Comparison of ENCODE assay signal across 8 cellular contexts in the genomic region with DNA sequence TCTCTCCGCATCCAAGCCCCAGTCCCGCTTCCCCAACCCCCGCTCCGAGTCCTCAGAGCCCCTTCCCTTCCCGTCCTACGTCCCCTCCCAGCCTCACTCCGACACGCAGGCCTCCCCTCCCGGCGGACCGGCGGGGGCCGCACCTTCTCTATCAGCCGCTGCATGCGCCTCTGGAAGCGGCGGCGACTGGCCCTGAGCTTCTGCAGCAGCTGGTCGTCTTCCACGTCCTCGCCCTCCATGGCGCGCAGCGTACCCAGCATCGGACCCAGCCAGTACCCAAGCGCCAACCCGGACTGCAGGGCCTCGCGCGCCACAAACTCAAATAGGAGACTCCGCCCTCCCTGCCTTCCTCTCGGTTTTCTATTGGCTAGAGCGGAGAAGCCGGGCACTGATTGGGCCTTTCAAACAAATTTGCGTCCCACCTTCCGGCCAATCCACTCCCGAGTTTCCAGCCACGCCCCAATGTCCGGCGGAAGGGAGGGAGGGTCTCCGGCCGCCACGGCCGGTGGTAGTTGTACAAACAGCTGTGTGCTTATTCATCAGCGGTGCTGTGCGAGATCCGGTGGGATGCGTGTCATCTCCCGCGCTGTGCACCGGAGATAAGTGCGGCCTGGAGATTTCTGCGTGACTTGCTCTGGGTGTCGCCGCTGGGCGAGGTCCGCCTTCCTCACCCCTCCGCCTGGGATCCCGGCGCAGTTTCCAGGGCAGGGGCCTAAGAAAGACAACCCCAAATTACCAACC.
A peak's percentile ranks its signal among the peaks of the same experiment; 100 is the strongest.
DNase-seq lines count a peak whose midpoint lies in the region; ATAC-seq, FAIRE-seq and TF ChIP-seq lines count a peak whose summit lies in the region.

A gene with protein sequence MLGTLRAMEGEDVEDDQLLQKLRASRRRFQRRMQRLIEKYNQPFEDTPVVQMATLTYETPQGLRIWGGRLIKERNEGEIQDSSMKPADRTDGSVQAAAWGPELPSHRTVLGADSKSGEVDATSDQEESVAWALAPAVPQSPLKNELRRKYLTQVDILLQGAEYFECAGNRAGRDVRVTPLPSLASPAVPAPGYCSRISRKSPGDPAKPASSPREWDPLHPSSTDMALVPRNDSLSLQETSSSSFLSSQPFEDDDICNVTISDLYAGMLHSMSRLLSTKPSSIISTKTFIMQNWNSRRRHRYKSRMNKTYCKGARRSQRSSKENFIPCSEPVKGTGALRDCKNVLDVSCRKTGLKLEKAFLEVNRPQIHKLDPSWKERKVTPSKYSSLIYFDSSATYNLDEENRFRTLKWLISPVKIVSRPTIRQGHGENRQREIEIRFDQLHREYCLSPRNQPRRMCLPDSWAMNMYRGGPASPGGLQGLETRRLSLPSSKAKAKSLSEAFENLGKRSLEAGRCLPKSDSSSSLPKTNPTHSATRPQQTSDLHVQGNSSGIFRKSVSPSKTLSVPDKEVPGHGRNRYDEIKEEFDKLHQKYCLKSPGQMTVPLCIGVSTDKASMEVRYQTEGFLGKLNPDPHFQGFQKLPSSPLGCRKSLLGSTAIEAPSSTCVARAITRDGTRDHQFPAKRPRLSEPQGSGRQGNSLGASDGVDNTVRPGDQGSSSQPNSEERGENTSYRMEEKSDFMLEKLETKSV (minus strand): TSS at position 295 of the 741 bp plus-strand sequence. CDS start 35 bp downstream, at position 260.

- TF ChIP-seq CTCF in RWPE1 (conservative IDR thresholded peaks at IDR 0.05; ENCODE audit: low read depth) (no peak), nephron (IDR thresholded peaks at IDR 0.05; ENCODE audit: unreplicated experiment in 3 of 3) (no peak)

- H3K36me3 Mint-ChIP-seq in nephron (ENCODE audit: low read depth), result peaks cover 12% of the 10 kb centered on the region

- TF ChIP-seq POLR2A in H54 (IDR thresholded peaks at IDR 0.05; ENCODE audit: low read depth, low read length), result peak; percentile 76

- DNase-seq in ELF-1 (ENCODE audit: low read depth, low spot score), result peak; percentile 98
- peak; percentile 94 for DNase-seq in H54 (ENCODE audit: insufficient read length, low spot score)
- peak; percentile 97 for DNase-seq in LoVo (ENCODE audit: low spot score)
- peak; percentile 100 for DNase-seq in RWPE1 (ENCODE audit: low spot score)
- DNase-seq in activated T-helper 1 cell treated with anti-CD3 and anti-CD28 coated beads, Interleukin-2, amount 50 U/mL, for 16 hours (ENCODE audit: low read depth in 1 of 2, low spot score in 1 of 2), result peak; percentile 77 to 83
- peak; percentile 94 for DNase-seq in fibroblast of peridontal ligament (ENCODE audit: extremely low read depth)
- peak; percentile 92 for DNase-seq in stimulated activated naive CD8-positive, alpha-beta T cell treated with anti-CD3 and anti-CD28 coated beads, Interleukin-15, Interleukin-2, amounts not matched to agents 100 U/mL and 50 U/mL, for 24 hours

- H3K4me3 Mint-ChIP-seq in nephron, result peak within 1 kb of the TSS; percentile 90 to 93 (median 91)

- H3K4me1 Mint-ChIP-seq in nephron, result peaks cover 26% of the 10 kb centered on the region

- no peaks in the 10 kb centered on the region for H3K27me3 Mint-ChIP-seq in nephron (ENCODE audit: low read depth)

- H3K9me3 Mint-ChIP-seq in nephron, result no peaks in the 10 kb centered on the region

- H3K27ac ChIP-seq in RWPE1, result peak within 1 kb of the TSS; percentile 84

- H3K27ac Mint-ChIP-seq in nephron, result peak within 1 kb of the TSS; percentile 86 to 97 (median 93)

- FAIRE-seq in H54 (lab: Jason Lieb, UNC), result peak; percentile 88

- CTCF ChIA-PET in RWPE1 (lab: Yijun Ruan, JAX), result interaction anchor here (0.6 kb wide), 2 partner anchors 406 to 690 kb away, joined by 3 to 4 read pairs; no protein-coding TSS in a partner anchor

- POLR2A ChIA-PET in RWPE1 (lab: Yijun Ruan, JAX; ENCODE audit: low non-redundant PET), result no interaction called here

- ATAC-seq in stimulated activated naive CD8-positive, alpha-beta T cell treated with anti-CD3 and anti-CD28 coated beads, Interleukin-15, Interleukin-2, amounts not matched to agents 100 U/mL and 50 U/mL, for 24 hours, result peak; percentile 95

Comparison
In these comparisons a context has a peak if more than half of its experiments do, and no peak if none do; other contexts are left out.
1. Peak in every context shown above with its lines: DNase-seq, ATAC-seq and H3K27ac ChIP-seq.